20 cellular contexts compared by ENCODE assay signal in the genomic region with DNA sequence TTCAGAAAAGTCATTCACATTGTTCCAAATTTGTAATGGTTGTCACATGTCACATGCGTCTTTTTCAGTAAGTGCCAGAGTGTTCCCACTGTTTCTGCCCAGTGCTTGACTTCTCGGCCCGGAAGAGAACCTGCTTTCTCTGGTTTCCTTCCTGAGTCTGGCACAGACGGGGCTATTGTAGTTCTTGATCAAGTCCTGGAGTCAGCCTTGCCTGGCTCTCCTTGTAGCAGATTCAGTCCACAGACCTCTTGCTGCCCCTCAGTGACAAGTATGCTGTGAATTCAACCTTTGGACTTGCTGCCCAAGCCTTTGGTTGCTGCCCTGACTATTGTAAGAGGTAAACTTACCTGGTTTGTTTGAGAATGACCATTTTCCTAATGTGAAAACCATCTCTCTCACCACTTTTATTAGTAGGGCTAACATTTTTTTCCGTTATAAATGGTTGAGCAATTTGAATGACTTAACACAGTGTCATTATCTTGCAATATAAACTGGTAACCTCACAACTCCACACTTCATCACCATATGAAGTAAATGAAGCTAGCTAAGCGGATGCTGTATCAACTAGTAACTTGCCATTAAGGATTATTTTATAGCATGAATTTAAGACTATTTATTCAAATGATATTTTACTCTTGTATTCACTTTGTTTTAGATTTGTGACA. TPM values are rescaled to one million over a fixed set of nuclear protein-coding genes. Genes with fewer than 3 reads are reported as not detected.
DNase-seq lines count a peak whose midpoint lies in the region; ATAC-seq, FAIRE-seq and TF ChIP-seq lines count a peak whose summit lies in the region.
"Had no signal": no experiment of that assay in that cellular context is flagged by ENCODE, and none has a peak within 500 bp of the region (broad histone marks: within the 10 kb centered on the region; RNA-seq: fewer than 3 reads in every experiment).

No MANE protein-coding gene starts in this region.

- H3K9me1 ChIP-seq in endothelial cell of umbilical vein (replicated peaks; ENCODE audit: control insufficient read depth, extremely low read depth, insufficient read depth, low read length), result no peaks in the 10 kb centered on the region

- H4K20me1 ChIP-seq in endothelial cell of umbilical vein (replicated peaks; ENCODE audit: control insufficient read depth, extremely low read depth, insufficient read depth, low read length) (no peaks in the 10 kb centered on the region), HepG2 (ENCODE audit: insufficient read depth, low read length) (no peaks in the 10 kb centered on the region; the same call in 1 of the 2 replicates), PC-9 (ENCODE audit: insufficient read depth) (no peaks in the 10 kb centered on the region; the same call in 1 of the 2 replicates)

- no peaks in the 10 kb centered on the region for H3F3A ChIP-seq in PC-9 (ENCODE audit: insufficient read depth, low read depth)

- in situ Hi-C loops in HepG2 (cut with HindIII; ENCODE audit: extremely low pct_ligation_motif_present, low pct_unique_long_range_greater_than_20kb), result no loop called here

- H3K4me1 ChIP-seq in endothelial cell of umbilical vein (ENCODE audit: control insufficient read depth, extremely low read depth, insufficient read depth, low read length) (peaks cover 11% of the 10 kb centered on the region), HepG2 (ENCODE audit: insufficient read depth, low read length) (peaks cover 26% of the 10 kb centered on the region), aorta (ENCODE audit: control insufficient read depth in 1 of 2, insufficient read depth in 2 of 2, low read length in 2 of 2) (no peaks in the 10 kb centered on the region), PC-9 (replicated peaks; ENCODE audit: insufficient read depth) (no peaks in the 10 kb centered on the region)
- H3K4me1 ChIP-seq: adrenal gland had no signal

- H3K27me3 ChIP-seq in endothelial cell of umbilical vein (ENCODE audit: control insufficient read depth in 2 of 2, insufficient read depth in 2 of 2, low read length in 2 of 2), result no peaks in the 10 kb centered on the region
- no peaks in the 10 kb centered on the region for H3K27me3 ChIP-seq in HepG2 (ENCODE audit: control insufficient read depth in 1 of 2, insufficient read depth in 2 of 2, low read length in 2 of 2)
- H3K27me3 ChIP-seq in aorta (ENCODE audit: control insufficient read depth in 1 of 2, insufficient read depth in 2 of 2, low read length in 1 of 2), result no peaks in the 10 kb centered on the region
- no peaks in the 10 kb centered on the region for H3K27me3 ChIP-seq in PC-9 (ENCODE audit: insufficient read depth, low read depth)
- H3K27me3 ChIP-seq: adrenal gland had no signal

- no peaks in the 10 kb centered on the region for H3K9me3 ChIP-seq in endothelial cell of umbilical vein (replicated peaks; ENCODE audit: control insufficient read depth, insufficient read depth, low read length)
- H3K9me3 ChIP-seq in HepG2 (ENCODE audit: low read length), result no peaks in the 10 kb centered on the region
- no peaks in the 10 kb centered on the region for H3K9me3 ChIP-seq in aorta (ENCODE audit: control insufficient read depth, low read length)
- H3K9me3 ChIP-seq in PC-9 (ENCODE audit: insufficient read depth, low read depth), result no peaks in the 10 kb centered on the region
- H3K9me3 ChIP-seq: adrenal gland, lower lobe of right lung had no signal

- WGBS in HepG2 (ENCODE audit: low lambda C conversion rate), result 31% methylated on average over 6 of the region's 6 CpGs
- 65 to 73% methylated on average over 6 of the region's 6 CpGs for WGBS in aorta, 2 donors

- TF ChIP-seq CTCF in endothelial cell of umbilical vein (IDR thresholded peaks at IDR 0.05; ENCODE audit: extremely low read depth in 1 of 2, insufficient read depth in 1 of 2, low read depth in 1 of 2, low read length in 2 of 2), result no peak
- peak; percentile 43; the same call in 1 of the 2 replicates for TF ChIP-seq CTCF in HepG2 (CRISPR knock-in tag; IDR thresholded peaks at IDR 0.05)
- no peak for TF ChIP-seq CTCF in PC-9 (conservative IDR thresholded peaks at IDR 0.05)

- H3K4me2 ChIP-seq in endothelial cell of umbilical vein (ENCODE audit: insufficient read depth, low read length) (peak overlapping the region; percentile 34), HepG2 (ENCODE audit: low read depth, low read length) (peak overlapping the region; percentile 49), PC-9 (no peak overlapping the region)

- H3K9ac ChIP-seq in endothelial cell of umbilical vein (replicated peaks; ENCODE audit: extremely low read depth, insufficient read depth, low read length) (peak overlapping the region; percentile 21), HepG2 (ENCODE audit: insufficient read depth, low read depth, low read length) (no peak overlapping the region)

- CTCF ChIA-PET in endothelial cell of umbilical vein (lab: Charles Lee), result interaction anchor here (1.0 kb wide), 1 partner anchor 29 kb away, joined by 3 read pairs; a partner anchor contains a TSS
- CTCF ChIA-PET in HepG2 (lab: Yijun Ruan, JAX; ENCODE audit: low intra/inter-chr PET ratio, low total read pairs), result no interaction called here
- CTCF ChIA-PET in PC-9 (lab: Charles Lee), result no interaction called here

- dilution Hi-C loops in endothelial cell of umbilical vein (cut with MboI; ENCODE audit: extremely low pct_ligation_motif_present, low sequenced_read_pairs), result no loop called here

- TF ChIP-seq POLR2A in endothelial cell of umbilical vein (IDR thresholded peaks at IDR 0.05; ENCODE audit: low read depth, low read length) (no peak), HepG2 (IDR thresholded peaks at IDR 0.05; ENCODE audit: insufficient read depth in 1 of 2, low read depth in 2 of 2, low read length in 2 of 2) (no peak)

- no peak for DNase-seq in Right ventricle myocardium superior
- no peak for DNase-seq in cardiac septum (ENCODE audit: low spot score)
- peak; percentile 78 for DNase-seq in endothelial cell of umbilical vein (ENCODE audit: low read depth, low spot score)
- peak; percentile 84 for DNase-seq in HepG2 (ENCODE audit: low spot score)
- DNase-seq in aorta, result no peak
- DNase-seq in mesenteric fat pad (ENCODE audit: low spot score), result no peak
- no peak for DNase-seq in PC-9
- DNase-seq: CD4-positive, alpha-beta T cell; cerebellar nuclear complex; EL; lower lobe of right lung; NCI-H2029 treated with DMSO at 0.1 percent for 48 hours; stimulated activated CD4-positive, alpha-beta T cell treated with anti-CD3 and anti-CD28 coated beads, Interleukin-2, amount 100 ng/mL, for 48 hours; stimulated activated CD8-positive, alpha-beta memory T cell treated with anti-CD3 and anti-CD28 coated beads, Interleukin-4, amount 100 ng/mL, for 48 hours; SW 1271 had no signal

- no peaks in the 10 kb centered on the region for H3K9me2 ChIP-seq in PC-9 (ENCODE audit: insufficient read depth)

- H2AFZ ChIP-seq in endothelial cell of umbilical vein (ENCODE audit: low read depth, low read length) (no peak overlapping the region), HepG2 (ENCODE audit: low read length) (no peak overlapping the region), PC-9 (no peak overlapping the region)

- H3K4me3 ChIP-seq in endothelial cell of umbilical vein (replicated peaks in 1 of 3; ENCODE audit: insufficient read depth in 1 of 3, low read depth in 1 of 3, low read length in 3 of 3), result peak overlapping the region in 1 of 3 experiments; percentile 11
- H3K4me3 ChIP-seq in HepG2 (replicated peaks in 1 of 3; ENCODE audit: insufficient read depth in 1 of 3, low read depth in 2 of 3, low read length in 3 of 3), result no peak overlapping the region
- H3K4me3 ChIP-seq in aorta (ENCODE audit: low read length in 2 of 2), result no peak overlapping the region
- H3K4me3 ChIP-seq in PC-9, result no peak overlapping the region
- H3K4me3 ChIP-seq: adrenal gland, lower lobe of right lung had no signal

- H3K27ac ChIP-seq in endothelial cell of umbilical vein (ENCODE audit: insufficient read depth, low read depth, low read length) (peak overlapping the region; percentile 62), HepG2 (ENCODE audit: extremely low read length, insufficient read depth, low read length) (peak overlapping the region; percentile 65), aorta (ENCODE audit: low read depth in 1 of 2, low read length in 2 of 2) (no peak overlapping the region), PC-9 (no peak overlapping the region)
- H3K27ac ChIP-seq: adrenal gland, epithelial cell of prostate, lower lobe of right lung had no signal

- FAIRE-seq in endothelial cell of umbilical vein (lab: Jason Lieb, UNC), result peak; percentile 75
- peak; percentile 96 for FAIRE-seq in HepG2 (lab: Jason Lieb, UNC)
- FAIRE-seq: A204.1, RCC 7860 had no signal

- no peak for TF ChIP-seq RAD21 in HepG2 (CRISPR knock-in tag; IDR thresholded peaks at IDR 0.05)

- TF ChIP-seq EP300 in HepG2 (IDR thresholded peaks at IDR 0.05; ENCODE audit: low read depth in 2 of 2, low read length in 2 of 2) (no peak), HepG2 (CRISPR knock-in tag; IDR thresholded peaks at IDR 0.05; ENCODE audit: borderline replicate concordance) (no peak)

- intact Hi-C loops in Right ventricle myocardium superior (cut with DNase I), result no loop called here
- intact Hi-C loops in cardiac septum (cut with DNase I), result no loop called here
- intact Hi-C loops in endothelial cell of umbilical vein (cut with micrococcal nuclease), result no loop called here
- intact Hi-C loops in HepG2 (cut with micrococcal nuclease; ENCODE audit: unreplicated experiment), result no loop called here
- intact Hi-C loops in aorta (cut with DNase I), result no loop called here
- intact Hi-C loops in PC-9 (cut with micrococcal nuclease; ENCODE audit: unreplicated experiment), result no loop called here

- BruUV-seq in endothelial cell of umbilical vein (replicated peaks; lab: Mats Ljungman, UMichigan), result no TSS peak
- no TSS peak for BruUV-seq in HepG2 (replicated peaks; lab: Mats Ljungman, UMichigan)
- no TSS peak for BruUV-seq in PC-9 (replicated peaks; lab: Mats Ljungman, UMichigan)

- POLR2A ChIA-PET in endothelial cell of umbilical vein (lab: Charles Lee) (no interaction called here), HepG2 (lab: Yijun Ruan, JAX) (no interaction called here), PC-9 (lab: Charles Lee; ENCODE audit: unreplicated experiment) (no interaction called here)

- no peaks in the 10 kb centered on the region for H3K79me2 ChIP-seq in endothelial cell of umbilical vein (ENCODE audit: control insufficient read depth, insufficient read depth, low read length)
- H3K79me2 ChIP-seq in HepG2 (ENCODE audit: insufficient read depth, low read length), result no peaks in the 10 kb centered on the region
- H3K79me2 ChIP-seq in PC-9 (ENCODE audit: low read depth), result no peaks in the 10 kb centered on the region

- H3K36me3 ChIP-seq in endothelial cell of umbilical vein (ENCODE audit: control insufficient read depth in 2 of 2, extremely low read depth in 1 of 2, insufficient read depth in 2 of 2, low read length in 2 of 2) (peaks cover 3 to 4% of the 10 kb centered on the region in 2 experiments), HepG2 (replicated peaks in 1 of 2; ENCODE audit: control insufficient read depth in 1 of 2, insufficient read depth in 2 of 2, low read length in 2 of 2) (peaks cover 7 to 19% of the 10 kb centered on the region in 2 experiments; a peak in 4 of 5 replicates), aorta (ENCODE audit: control insufficient read depth in 1 of 2, insufficient read depth in 2 of 2, low read length in 1 of 2) (peaks cover 0 to 2% of the 10 kb centered on the region in 2 donors), PC-9 (ENCODE audit: low read depth) (no peaks in the 10 kb centered on the region)

- peak; percentile 28 for ATAC-seq in Right ventricle myocardium superior (ENCODE audit: poor library complexity)
- ATAC-seq in HepG2, result peak; percentile 93
- ATAC-seq in aorta (ENCODE audit: low FRiP score), result peak; percentile 41
- ATAC-seq in HG02870 (IDR thresholded peaks at IDR 0.05; ENCODE audit: unreplicated experiment), result no peak

RNA-seq across cellular contexts. Expression of a gene that starts 24.8 kb away (rescaled TPM):
- total RNA-seq in Right ventricle myocardium superior (5.5 TPM), cardiac septum (5.7 TPM), endothelial cell of umbilical vein (9.3 and 9.6 TPM in 2 replicates), HepG2 (2016; rRNA removed; fragmentation: Illumina TruSeq; extraction: Trizol) (5.9 and 10.2 TPM in 2 replicates), aorta (10 to 100 TPM; 10.5 to 12.4 TPM), mesenteric fat pad (9.4 TPM), PC-9 (2021) (8.2 and 9.0 TPM in 2 replicates)
- polyA plus RNA-seq in endothelial cell of umbilical vein (4.0 and 4.3 TPM in 2 replicates), HepG2 (2011; rRNA removed) (8.1 and 8.7 TPM in 2 replicates), aorta (1 to 10 TPM; 2.1 to 2.3 TPM)
- polyA plus RNA-seq in endothelial cell of umbilical vein (2011; cell fraction: cytosol; rRNA removed), result 3.4 and 4.0 TPM in 2 replicates
- 5.7 and 6.4 TPM in 2 replicates for polyA plus RNA-seq in endothelial cell of umbilical vein (2011; cell fraction: nucleus; rRNA removed)
- polyA plus RNA-seq in endothelial cell of umbilical vein (2012), result 3.7 and 4.1 TPM in 2 replicates
- 14.9 and 15.5 TPM in 2 replicates for polyA minus RNA-seq in endothelial cell of umbilical vein
- polyA minus RNA-seq in endothelial cell of umbilical vein (2011; cell fraction: cytosol; rRNA and poly(A)+ RNA removed), result 10.5 TPM
- polyA minus RNA-seq in endothelial cell of umbilical vein (2011; cell fraction: nucleus; rRNA and poly(A)+ RNA removed), result 5.3 and 8.7 TPM in 2 replicates
- total RNA-seq in HepG2 (2016; cell fraction: cytosol; rRNA removed; fragmentation: Illumina TruSeq; extraction: Trizol; ENCODE audit: low read depth), result 0.53 and 0.61 TPM in 2 replicates
- total RNA-seq in HepG2 (2016; cell fraction: insoluble cytoplasmic fraction; rRNA removed; fragmentation: Illumina TruSeq; extraction: Trizol), result 5.8 and 9.1 TPM in 2 replicates
- 3.1 and 3.2 TPM in 2 replicates for total RNA-seq in HepG2 (2016; cell fraction: membrane; rRNA removed; fragmentation: Illumina TruSeq; extraction: Trizol)
- total RNA-seq in HepG2 (2016; cell fraction: nucleus; rRNA removed; fragmentation: Illumina TruSeq; extraction: Trizol), result 6.8 and 7.5 TPM in 2 replicates
- polyA plus RNA-seq in HepG2 (2011; cell fraction: cytosol; rRNA removed), result 4.2 and 6.5 TPM in 2 replicates
- polyA plus RNA-seq in HepG2 (2011; cell fraction: nucleus; rRNA removed), result 6.5 and 7.0 TPM in 2 replicates
- 4.7 and 4.8 TPM in 2 replicates for polyA plus RNA-seq in HepG2 (2012)
- 0.17 TPM in 2 replicates for polyA plus RNA-seq in HepG2 (2016; cell fraction: cytosol; fragmentation: Illumina TruSeq; extraction: Trizol; ENCODE audit: low read depth)
- 5.3 and 5.7 TPM in 2 replicates for polyA plus RNA-seq in HepG2 (2016; cell fraction: insoluble cytoplasmic fraction; fragmentation: Illumina TruSeq; extraction: Trizol; ENCODE audit: low read depth)
- 0.92 and 0.98 TPM in 2 replicates for polyA plus RNA-seq in HepG2 (2016; cell fraction: membrane; fragmentation: Illumina TruSeq; extraction: Trizol; ENCODE audit: low read depth)
- polyA plus RNA-seq in HepG2 (2016; cell fraction: nucleus; fragmentation: Illumina TruSeq; extraction: Trizol; ENCODE audit: insufficient read depth, low read depth), result 7.7 and 8.1 TPM in 2 replicates
- 12.3 and 20.4 TPM in 2 replicates for polyA minus RNA-seq in HepG2 (2011; rRNA and poly(A)+ RNA removed; ENCODE audit: low replicate concordance)
- 7.8 and 9.6 TPM in 2 replicates for polyA minus RNA-seq in HepG2 (2011; cell fraction: cytosol; rRNA and poly(A)+ RNA removed)
- polyA minus RNA-seq in HepG2 (2011; cell fraction: nucleus; rRNA and poly(A)+ RNA removed), result 12.1 and 15.7 TPM in 2 replicates

RNA-seq across cellular contexts. Expression of a gene that starts 29.4 kb away (rescaled TPM):
- total RNA-seq in Right ventricle myocardium superior (17.7 TPM), cardiac septum (21.8 TPM), endothelial cell of umbilical vein (5.5 and 6.8 TPM in 2 replicates), HepG2 (2016; rRNA removed; fragmentation: Illumina TruSeq; extraction: Trizol) (2.2 and 3.7 TPM in 2 replicates), aorta (10 to 100 TPM in 1 of 2 donors, 1 to 10 TPM in 1; 6.1 to 10.6 TPM), mesenteric fat pad (4.8 TPM), PC-9 (2021) (23.3 and 25.8 TPM in 2 replicates)
- polyA plus RNA-seq in endothelial cell of umbilical vein (1.7 and 3.8 TPM in 2 replicates), HepG2 (2011; rRNA removed) (6.5 and 9.5 TPM in 2 replicates), aorta (10 to 100 TPM in 1 of 2 donors, 1 to 10 TPM in 1; 2.0 to 19.7 TPM)
- polyA plus RNA-seq in endothelial cell of umbilical vein (2011; cell fraction: cytosol; rRNA removed), result 1.9 TPM in 2 replicates
- polyA plus RNA-seq in endothelial cell of umbilical vein (2011; cell fraction: nucleus; rRNA removed), result 13.0 and 13.3 TPM in 2 replicates
- polyA plus RNA-seq in endothelial cell of umbilical vein (2012), result 2.0 and 3.0 TPM in 2 replicates
- polyA minus RNA-seq in endothelial cell of umbilical vein, result 5.8 and 6.3 TPM in 2 replicates
- polyA minus RNA-seq in endothelial cell of umbilical vein (2011; cell fraction: cytosol; rRNA and poly(A)+ RNA removed), result 1.4 TPM
- 8.9 TPM in 2 replicates for polyA minus RNA-seq in endothelial cell of umbilical vein (2011; cell fraction: nucleus; rRNA and poly(A)+ RNA removed)
- 2.5 and 3.0 TPM in 2 replicates for total RNA-seq in HepG2 (2016; cell fraction: cytosol; rRNA removed; fragmentation: Illumina TruSeq; extraction: Trizol; ENCODE audit: low read depth)
- 3.1 and 4.0 TPM in 2 replicates for total RNA-seq in HepG2 (2016; cell fraction: insoluble cytoplasmic fraction; rRNA removed; fragmentation: Illumina TruSeq; extraction: Trizol)
- total RNA-seq in HepG2 (2016; cell fraction: membrane; rRNA removed; fragmentation: Illumina TruSeq; extraction: Trizol), result 4.9 and 5.0 TPM in 2 replicates
- total RNA-seq in HepG2 (2016; cell fraction: nucleus; rRNA removed; fragmentation: Illumina TruSeq; extraction: Trizol), result 7.5 and 9.4 TPM in 2 replicates
- 3.0 and 5.8 TPM in 2 replicates for polyA plus RNA-seq in HepG2 (2011; cell fraction: cytosol; rRNA removed)
- polyA plus RNA-seq in HepG2 (2011; cell fraction: nucleus; rRNA removed), result 26.3 and 34.5 TPM in 2 replicates
- 11.9 and 13.3 TPM in 2 replicates for polyA plus RNA-seq in HepG2 (2012)
- polyA plus RNA-seq in HepG2 (2016; cell fraction: cytosol; fragmentation: Illumina TruSeq; extraction: Trizol; ENCODE audit: low read depth), result 2.9 and 3.7 TPM in 2 replicates
- polyA plus RNA-seq in HepG2 (2016; cell fraction: insoluble cytoplasmic fraction; fragmentation: Illumina TruSeq; extraction: Trizol; ENCODE audit: low read depth), result 2.8 and 3.2 TPM in 2 replicates
- 3.1 and 4.4 TPM in 2 replicates for polyA plus RNA-seq in HepG2 (2016; cell fraction: membrane; fragmentation: Illumina TruSeq; extraction: Trizol; ENCODE audit: low read depth)
- 6.9 and 11.6 TPM in 2 replicates for polyA plus RNA-seq in HepG2 (2016; cell fraction: nucleus; fragmentation: Illumina TruSeq; extraction: Trizol; ENCODE audit: insufficient read depth, low read depth)
- 7.3 and 9.6 TPM in 2 replicates for polyA minus RNA-seq in HepG2 (2011; rRNA and poly(A)+ RNA removed; ENCODE audit: low replicate concordance)
- polyA minus RNA-seq in HepG2 (2011; cell fraction: cytosol; rRNA and poly(A)+ RNA removed), result 2.6 and 3.3 TPM in 2 replicates
- polyA minus RNA-seq in HepG2 (2011; cell fraction: nucleus; rRNA and poly(A)+ RNA removed), result 15.6 and 26.6 TPM in 2 replicates

Comparison
In these comparisons a context has a peak if more than half of its experiments do, and no peak if none do; other contexts are left out.
1. DNase-seq: peak in endothelial cell of umbilical vein (single experiment) and HepG2 (single experiment); none in Right ventricle myocardium superior (single experiment), cardiac septum (single experiment), aorta (0 of 2), mesenteric fat pad (single experiment) and PC-9 (0 of 2).
2. H3K27ac ChIP-seq: peak in endothelial cell of umbilical vein (single experiment) and HepG2 (single experiment); none in aorta (0 of 2) and PC-9 (single experiment).